ENCODE assay signal across 23 cellular contexts in genomic region chr11:58786693-58787092, GRCh38. TPM values are rescaled to one million over a fixed set of nuclear protein-coding genes. Genes with fewer than 3 reads are reported as not detected.
"Had no signal": no experiment of that assay in that cellular context is flagged by ENCODE, and none has a peak within 500 bp of the region (broad histone marks: within the 10 kb centered on the region; RNA-seq: fewer than 3 reads in every experiment).

No MANE protein-coding gene starts in this region.

- DNase-seq: activated CD4-positive, alpha-beta memory T cell treated with anti-CD3 and anti-CD28 coated beads, Interleukin-2, amount 10 ng/mL, durations not matched to agents 7 days and 5 days; activated CD4-positive, alpha-beta T cell treated with anti-CD3 and anti-CD28 coated beads for 48 hours; activated CD4-positive, CD25-positive, alpha-beta regulatory T cell; activated CD8-positive, alpha-beta memory T cell treated with anti-CD3 and anti-CD28 coated beads, Interleukin-2, amount 10 ng/mL, durations not matched to agents 7 days and 5 days; activated naive CD4-positive, alpha-beta T cell; activated naive CD8-positive, alpha-beta T cell treated with anti-CD3 and anti-CD28 coated beads for 36 hours; amniotic stem cell; effector CD4-positive, alpha-beta T cell; foreskin melanocyte; glutamatergic neuron; hippocampal formation; lower lobe of right lung; nephron progenitor cell; occipital lobe; stimulated activated CD4-positive, alpha-beta T cell treated with anti-CD3 and anti-CD28 coated beads, Interleukin-4, amount 100 ng/mL, for 1 hour; stomach; upper lobe of left lung had no signal

- H3K9me3 ChIP-seq: lower lobe of right lung, right atrium auricular region, stomach, upper lobe of left lung had no signal

- H3K27me3 Mint-ChIP-seq: activated naive CD8-positive, alpha-beta T cell treated with anti-CD3 and anti-CD28 coated beads for 36 hours; progenitor cell of endocrine pancreas had no signal

- H3K4me1 ChIP-seq: lower lobe of right lung, right atrium auricular region, upper lobe of left lung had no signal

- H3K27ac ChIP-seq: lower lobe of right lung, right atrium auricular region, skin epidermis, stomach, upper lobe of left lung had no signal

- H3K4me3 Mint-ChIP-seq: activated CD4-positive, alpha-beta memory T cell treated with anti-CD3 and anti-CD28 coated beads, Interleukin-2, amount 10 ng/mL, durations not matched to agents 7 days and 5 days; activated CD8-positive, alpha-beta memory T cell treated with anti-CD3 and anti-CD28 coated beads, Interleukin-2, amount 10 ng/mL, durations not matched to agents 7 days and 5 days; activated naive CD8-positive, alpha-beta T cell treated with anti-CD3 and anti-CD28 coated beads for 36 hours; mesothelial cell of epicardium; nephron progenitor cell had no signal

- H3K9me3 Mint-ChIP-seq: activated CD4-positive, alpha-beta memory T cell treated with anti-CD3 and anti-CD28 coated beads, Interleukin-2, amount 10 ng/mL, durations not matched to agents 7 days and 5 days; activated naive CD8-positive, alpha-beta T cell treated with anti-CD3 and anti-CD28 coated beads for 36 hours had no signal

- H3K36me3 ChIP-seq: lower lobe of right lung, right atrium auricular region, stomach, upper lobe of left lung had no signal

- H3K27ac Mint-ChIP-seq: activated CD4-positive, alpha-beta memory T cell treated with anti-CD3 and anti-CD28 coated beads, Interleukin-2, amount 10 ng/mL, durations not matched to agents 7 days and 5 days; activated CD8-positive, alpha-beta memory T cell treated with anti-CD3 and anti-CD28 coated beads, Interleukin-2, amount 10 ng/mL, durations not matched to agents 7 days and 5 days; activated naive CD8-positive, alpha-beta T cell treated with anti-CD3 and anti-CD28 coated beads for 36 hours; mesothelial cell of epicardium; nephron progenitor cell; progenitor cell of endocrine pancreas had no signal

- H3K27me3 ChIP-seq: right atrium auricular region, stomach, upper lobe of left lung had no signal

- ATAC-seq: activated CD8-positive, alpha-beta memory T cell treated with anti-CD3 and anti-CD28 coated beads, Interleukin-2, amount 10 ng/mL, durations not matched to agents 7 days and 5 days; lower lobe of right lung had no signal

- H3K4me1 Mint-ChIP-seq: activated CD4-positive, alpha-beta memory T cell treated with anti-CD3 and anti-CD28 coated beads, Interleukin-2, amount 10 ng/mL, durations not matched to agents 7 days and 5 days; activated naive CD8-positive, alpha-beta T cell treated with anti-CD3 and anti-CD28 coated beads for 36 hours; mesothelial cell of epicardium; nephron progenitor cell had no signal

- H3K4me3 ChIP-seq: lower lobe of right lung, right atrium auricular region, skin epidermis, stomach, upper lobe of left lung had no signal

- H3K36me3 Mint-ChIP-seq: activated CD8-positive, alpha-beta memory T cell treated with anti-CD3 and anti-CD28 coated beads, Interleukin-2, amount 10 ng/mL, durations not matched to agents 7 days and 5 days; activated naive CD8-positive, alpha-beta T cell treated with anti-CD3 and anti-CD28 coated beads for 36 hours; mesothelial cell of epicardium had no signal

RNA-seq across cellular contexts. Expression of gene GLYAT, which starts 55.0 kb away (rescaled TPM):
- total RNA-seq: activated CD4-positive, alpha-beta memory T cell treated with anti-CD3 and anti-CD28 coated beads, Interleukin-2, amount 10 ng/mL, durations not matched to agents 7 days and 5 days; activated CD8-positive, alpha-beta memory T cell treated with anti-CD3 and anti-CD28 coated beads, Interleukin-2, amount 10 ng/mL, durations not matched to agents 7 days and 5 days; activated naive CD8-positive, alpha-beta T cell treated with anti-CD3 and anti-CD28 coated beads for 36 hours; cerebellum; lower lobe of right lung; mesothelial cell of epicardium; progenitor cell of endocrine pancreas; right atrium auricular region; stomach; T-helper 2 cell treated with Interferon-gamma antibody and Interleukin-4, amounts not matched to agents 100 ng/mL and 5 ng/mL, for 36 hours; upper lobe of left lung had no signal
- polyA plus RNA-seq: stomach had no signal

RNA-seq across cellular contexts. Expression of gene GLYATL2, which starts 57.8 kb away (rescaled TPM):
- total RNA-seq: activated CD4-positive, alpha-beta memory T cell treated with anti-CD3 and anti-CD28 coated beads, Interleukin-2, amount 10 ng/mL, durations not matched to agents 7 days and 5 days; activated CD8-positive, alpha-beta memory T cell treated with anti-CD3 and anti-CD28 coated beads, Interleukin-2, amount 10 ng/mL, durations not matched to agents 7 days and 5 days; activated naive CD8-positive, alpha-beta T cell treated with anti-CD3 and anti-CD28 coated beads for 36 hours; lower lobe of right lung; mesothelial cell of epicardium; T-helper 2 cell treated with Interferon-gamma antibody and Interleukin-4, amounts not matched to agents 100 ng/mL and 5 ng/mL, for 36 hours; upper lobe of left lung had no signal
